ENCODE assay signal across 8 cellular contexts in genomic region chr20:8018928-8019177, GRCh38. TPM values are rescaled to one million over a fixed set of nuclear protein-coding genes. Genes with fewer than 3 reads are reported as not detected.
A peak's percentile ranks its signal among the peaks of the same experiment; 100 is the strongest.
DNase-seq lines count a peak whose midpoint lies in the region; ATAC-seq lines count a peak whose summit lies in the region.

No MANE protein-coding gene starts in this region.

- intact Hi-C loops in dendritic cell treated with granulocyte-macrophage colony-stimulating factor and Interleukin-4, amounts not matched to agents 40 ng/mL and 50 ng/mL, for 4 days (cut with micrococcal nuclease), result no loop called here

- peaks cover 44 to 50% (median 47%) of the 10 kb centered on the region in 3 donors for H3K4me1 Mint-ChIP-seq in CD8-positive, alpha-beta memory T cell
- peaks cover 22% of the 10 kb centered on the region for H3K4me1 Mint-ChIP-seq in dendritic cell treated with granulocyte-macrophage colony-stimulating factor and Interleukin-4, amounts not matched to agents 40 ng/mL and 50 ng/mL, for 4 days (ENCODE audit: low read depth)

- H3K9me3 Mint-ChIP-seq in CD8-positive, alpha-beta memory T cell, result no peaks in the 10 kb centered on the region
- no peaks in the 10 kb centered on the region for H3K9me3 Mint-ChIP-seq in dendritic cell treated with granulocyte-macrophage colony-stimulating factor and Interleukin-4, amounts not matched to agents 40 ng/mL and 50 ng/mL, for 4 days

- peak overlapping the region; percentile 71 for H3K4me3 ChIP-seq in CD8-positive, alpha-beta memory T cell (ENCODE audit: low read length)
- H3K4me3 ChIP-seq in NT2/D1 (ENCODE audit: insufficient read length, low read depth), result peak overlapping the region; percentile 76
- H3K4me3 ChIP-seq in muscle layer of colon (ENCODE audit: low read depth in 1 of 2, low read length in 2 of 2), result peak overlapping the region; percentile 88 to 94

- POLR2A ChIA-PET in CD8-positive, alpha-beta memory T cell (lab: Charles Lee), result no interaction called here

- no peaks in the 10 kb centered on the region for H3K27me3 ChIP-seq in CD8-positive, alpha-beta memory T cell (ENCODE audit: insufficient read depth, low read length, poor library complexity, severe bottlenecking)
- H3K27me3 ChIP-seq in NT2/D1 (ENCODE audit: insufficient read depth, insufficient read length) (no peaks in the 10 kb centered on the region), muscle layer of colon (ENCODE audit: control insufficient read depth in 1 of 2, insufficient read depth in 2 of 2, low read length in 2 of 2) (no peaks in the 10 kb centered on the region)

- H3K9ac ChIP-seq in NT2/D1 (ENCODE audit: insufficient read length, low read depth), result peak overlapping the region; percentile 88
- peak overlapping the region; percentile 80 for H3K9ac ChIP-seq in muscle layer of colon (ENCODE audit: low read length)

- H3K36me3 Mint-ChIP-seq in CD8-positive, alpha-beta memory T cell, result peaks cover 0 to 19% (median 0%) of the 10 kb centered on the region in 3 donors
- H3K36me3 Mint-ChIP-seq in dendritic cell treated with granulocyte-macrophage colony-stimulating factor and Interleukin-4, amounts not matched to agents 40 ng/mL and 50 ng/mL, for 4 days (ENCODE audit: low read depth), result peaks cover 6% of the 10 kb centered on the region

- peak overlapping the region; percentile 90 to 98 (median 94) for H3K4me3 Mint-ChIP-seq in CD8-positive, alpha-beta memory T cell
- H3K4me3 Mint-ChIP-seq in dendritic cell treated with granulocyte-macrophage colony-stimulating factor and Interleukin-4, amounts not matched to agents 40 ng/mL and 50 ng/mL, for 4 days, result peak overlapping the region; percentile 90

- ATAC-seq in HG03196 (IDR thresholded peaks at IDR 0.05; ENCODE audit: unreplicated experiment), result peak; percentile 12

- peak in 1 of 5 donors; percentile 75 for DNase-seq in CD8-positive, alpha-beta memory T cell
- DNase-seq in GM19240 (ENCODE audit: insufficient read length, low spot score) (peak; percentile 42), NT2/D1 (ENCODE audit: low read depth, low spot score) (no peak), HPDE6-E6E7 (ENCODE audit: extremely low spot score) (no peak)
- DNase-seq in stimulated activated naive CD4-positive, alpha-beta T cell treated with Interleukin-2 at 50 U/mL for 16 hours (lab: John Stamatoyannopoulos, UW), result no peak

- H3K27me3 Mint-ChIP-seq in CD8-positive, alpha-beta memory T cell, result no peaks in the 10 kb centered on the region
- no peaks in the 10 kb centered on the region for H3K27me3 Mint-ChIP-seq in dendritic cell treated with granulocyte-macrophage colony-stimulating factor and Interleukin-4, amounts not matched to agents 40 ng/mL and 50 ng/mL, for 4 days

- peak overlapping the region; percentile 80 to 96 (median 94) for H3K27ac Mint-ChIP-seq in CD8-positive, alpha-beta memory T cell
- H3K27ac Mint-ChIP-seq in dendritic cell treated with granulocyte-macrophage colony-stimulating factor and Interleukin-4, amounts not matched to agents 40 ng/mL and 50 ng/mL, for 4 days, result peak overlapping the region; percentile 90

- peak overlapping the region; percentile 88 for H3K27ac ChIP-seq in CD8-positive, alpha-beta memory T cell (ENCODE audit: low read depth, low read length)
- peak overlapping the region; percentile 87 for H3K27ac ChIP-seq in muscle layer of colon (ENCODE audit: low read depth, low read length)

- peaks cover 32% of the 10 kb centered on the region for H3K4me1 ChIP-seq in CD8-positive, alpha-beta memory T cell (ENCODE audit: insufficient read depth, low read length)
- H3K4me1 ChIP-seq in NT2/D1 (ENCODE audit: insufficient read depth, insufficient read length) (no peaks in the 10 kb centered on the region), muscle layer of colon (ENCODE audit: insufficient read depth, low read length) (peaks cover 41% of the 10 kb centered on the region)

- no peaks in the 10 kb centered on the region for H3K9me3 ChIP-seq in CD8-positive, alpha-beta memory T cell (ENCODE audit: low read length)
- H3K9me3 ChIP-seq in NT2/D1 (ENCODE audit: insufficient read depth, low read length), result no peaks in the 10 kb centered on the region
- no peaks in the 10 kb centered on the region for H3K9me3 ChIP-seq in muscle layer of colon (ENCODE audit: low read length)

- CTCF ChIA-PET in CD8-positive, alpha-beta memory T cell (lab: Charles Lee), result no interaction called here

- no peaks in the 10 kb centered on the region for H3K36me3 ChIP-seq in CD8-positive, alpha-beta memory T cell (ENCODE audit: insufficient read depth, low read length)
- no peaks in the 10 kb centered on the region for H3K36me3 ChIP-seq in NT2/D1 (ENCODE audit: insufficient read depth, insufficient read length, low read length)
- H3K36me3 ChIP-seq in muscle layer of colon (ENCODE audit: insufficient read depth, low read length), result no peaks in the 10 kb centered on the region

RNA-seq across cellular contexts. Expression of gene TMX4, which starts 0.7 kb away (rescaled TPM):
- 10 to 100 TPM; 36.7 to 39.2 TPM for total RNA-seq in CD8-positive, alpha-beta memory T cell
- polyA plus RNA-seq in CD8-positive, alpha-beta memory T cell, result 69.1 TPM
